8 cellular contexts compared by ENCODE assay signal in the genomic region with DNA sequence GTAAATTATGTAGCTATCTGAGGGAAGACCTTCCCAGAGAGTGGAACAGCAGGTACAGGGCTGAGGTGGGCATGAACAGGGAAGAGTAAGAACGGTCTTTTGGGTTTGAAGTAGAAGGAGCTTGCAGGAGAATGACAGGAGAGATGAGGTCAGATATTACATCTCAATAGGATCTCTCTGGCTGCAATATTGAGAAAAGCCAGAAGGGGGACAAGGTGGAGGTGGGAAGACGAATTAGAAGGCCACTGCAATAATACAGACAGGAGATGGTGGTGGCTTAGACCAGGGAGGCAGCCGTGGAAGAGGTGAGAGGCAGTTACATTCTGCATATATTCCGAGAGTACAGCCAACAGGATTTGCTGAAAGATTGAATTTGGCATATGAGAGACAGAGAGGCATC.
A peak's percentile ranks its signal among the peaks of the same experiment; 100 is the strongest.
DNase-seq lines count a peak whose midpoint lies in the region; ATAC-seq and TF ChIP-seq lines count a peak whose summit lies in the region.

No MANE protein-coding gene starts in this region.

- H3K36me3 Mint-ChIP-seq in activated CD4-positive, alpha-beta T cell treated with anti-CD3 and anti-CD28 coated beads for 36 hours (ENCODE audit: low read depth), result no peaks in the 10 kb centered on the region
- no peaks in the 10 kb centered on the region for H3K36me3 Mint-ChIP-seq in activated T-helper 1 cell treated with anti-CD3 and anti-CD28 coated beads, Interleukin-12 subunit alpha, Interleukin-12 subunit beta, Interleukin-2, Interleukin-4 antibody, amounts not matched to agents 30 ng/mL and 10 ng/mL and 1 ng/mL, durations not matched to agents 14 hours and 24 hours and 36 hours (ENCODE audit: low read depth)

- CTCF ChIA-PET in activated CD4-positive, alpha-beta T cell treated with anti-CD3 and anti-CD28 coated beads for 36 hours (lab: Charles Lee), result interaction anchor here (0.5 to 1.5 kb wide), 4 partner anchors 29 to 405 kb away, joined by 3 to 5 read pairs (median 4); no protein-coding TSS in a partner anchor

- H3K79me2 ChIP-seq in hepatocyte, result no peaks in the 10 kb centered on the region

- H3K27ac ChIP-seq in hepatocyte, result no peak overlapping the region
- H3K27ac ChIP-seq in vagina, result no peak overlapping the region

- no peaks in the 10 kb centered on the region for H4K20me1 ChIP-seq in hepatocyte (ENCODE audit: insufficient read depth, poor library complexity, severe bottlenecking)

- 45% methylated on average over 4 of the region's 4 CpGs for WGBS in hepatocyte (ENCODE audit: low lambda C conversion rate, missing lambda C conversion rate)

- H3K9me3 Mint-ChIP-seq in activated CD4-positive, alpha-beta T cell treated with anti-CD3 and anti-CD28 coated beads for 36 hours (ENCODE audit: low read depth), result no peaks in the 10 kb centered on the region
- H3K9me3 Mint-ChIP-seq in activated T-helper 1 cell treated with anti-CD3 and anti-CD28 coated beads, Interleukin-12 subunit alpha, Interleukin-12 subunit beta, Interleukin-2, Interleukin-4 antibody, amounts not matched to agents 30 ng/mL and 10 ng/mL and 1 ng/mL, durations not matched to agents 14 hours and 24 hours and 36 hours, result no peaks in the 10 kb centered on the region

- no peak overlapping the region for H3K4me2 ChIP-seq in hepatocyte

- TF ChIP-seq CTCF in hepatocyte (IDR thresholded peaks at IDR 0.05; ENCODE audit: poor library complexity), result peak; percentile 30
- TF ChIP-seq CTCF in vagina (IDR thresholded peaks at IDR 0.05), result no peak

- H2AFZ ChIP-seq in hepatocyte, result no peak overlapping the region

- H3K27ac Mint-ChIP-seq in activated CD4-positive, alpha-beta T cell treated with anti-CD3 and anti-CD28 coated beads for 36 hours, result no peak overlapping the region
- H3K27ac Mint-ChIP-seq in activated T-helper 1 cell treated with anti-CD3 and anti-CD28 coated beads, Interleukin-12 subunit alpha, Interleukin-12 subunit beta, Interleukin-2, Interleukin-4 antibody, amounts not matched to agents 30 ng/mL and 10 ng/mL and 1 ng/mL, durations not matched to agents 14 hours and 24 hours and 36 hours, result no peak overlapping the region

- intact Hi-C loops in activated CD4-positive, alpha-beta T cell treated with anti-CD3 and anti-CD28 coated beads for 36 hours (cut with DNase I, micrococcal nuclease), result no loop called here
- intact Hi-C loops in vagina (cut with DNase I), result no loop called here
- intact Hi-C loops in activated T-helper 1 cell treated with anti-CD3 and anti-CD28 coated beads, Interleukin-12 subunit alpha, Interleukin-12 subunit beta, Interleukin-2, Interleukin-4 antibody, amounts not matched to agents 30 ng/mL and 10 ng/mL and 1 ng/mL, durations not matched to agents 14 hours and 24 hours and 36 hours (cut with micrococcal nuclease), result no loop called here

- no peaks in the 10 kb centered on the region for H3K4me1 Mint-ChIP-seq in activated CD4-positive, alpha-beta T cell treated with anti-CD3 and anti-CD28 coated beads for 36 hours
- H3K4me1 Mint-ChIP-seq in activated T-helper 1 cell treated with anti-CD3 and anti-CD28 coated beads, Interleukin-12 subunit alpha, Interleukin-12 subunit beta, Interleukin-2, Interleukin-4 antibody, amounts not matched to agents 30 ng/mL and 10 ng/mL and 1 ng/mL, durations not matched to agents 14 hours and 24 hours and 36 hours (ENCODE audit: low read depth), result no peaks in the 10 kb centered on the region

- no peak overlapping the region for H3K4me3 Mint-ChIP-seq in activated CD4-positive, alpha-beta T cell treated with anti-CD3 and anti-CD28 coated beads for 36 hours
- no peak overlapping the region for H3K4me3 Mint-ChIP-seq in activated T-helper 1 cell treated with anti-CD3 and anti-CD28 coated beads, Interleukin-12 subunit alpha, Interleukin-12 subunit beta, Interleukin-2, Interleukin-4 antibody, amounts not matched to agents 30 ng/mL and 10 ng/mL and 1 ng/mL, durations not matched to agents 14 hours and 24 hours and 36 hours

- H3K9me2 ChIP-seq in hepatocyte (replicated peaks; ENCODE audit: insufficient read depth), result no peaks in the 10 kb centered on the region

- DNase-seq in activated CD4-positive, alpha-beta T cell treated with anti-CD3 and anti-CD28 coated beads for 36 hours, result peak; percentile 7
- no peak for DNase-seq in activated CD4-positive, alpha-beta T cell treated with anti-CD3 and anti-CD28 coated beads, Interleukin-2, amount 50 U/mL, for 4 hours
- DNase-seq in NCI-H69 (lab: John Stamatoyannopoulos, UW), result peak; percentile 61
- DNase-seq in hepatocyte (ENCODE audit: low spot score), result peak; percentile 46
- no peak for DNase-seq in vagina (ENCODE audit: extremely low spot score in 2 of 2)
- no peak for DNase-seq in activated CD4-positive, CD25-positive, alpha-beta regulatory T cell (lab: John Stamatoyannopoulos, UW)
- DNase-seq in activated T-helper 1 cell treated with anti-CD3 and anti-CD28 coated beads, Interleukin-12 subunit alpha, Interleukin-12 subunit beta, Interleukin-2, Interleukin-4 antibody, amounts not matched to agents 30 ng/mL and 10 ng/mL and 1 ng/mL, durations not matched to agents 14 hours and 24 hours and 36 hours (ENCODE audit: low spot score), result no peak

- H3K36me3 ChIP-seq in hepatocyte (replicated peaks; ENCODE audit: insufficient read depth, low read depth) (no peaks in the 10 kb centered on the region), vagina (no peaks in the 10 kb centered on the region)

- POLR2A ChIA-PET in activated CD4-positive, alpha-beta T cell treated with anti-CD3 and anti-CD28 coated beads for 36 hours (lab: Charles Lee), result no interaction called here

- H3K4me1 ChIP-seq in hepatocyte (ENCODE audit: insufficient read depth) (no peaks in the 10 kb centered on the region), vagina (no peaks in the 10 kb centered on the region)

- no peak for ATAC-seq in activated CD4-positive, alpha-beta T cell treated with anti-CD3 and anti-CD28 coated beads for 36 hours
- ATAC-seq in HG02642 (IDR thresholded peaks at IDR 0.05; ENCODE audit: poor library complexity, unreplicated experiment), result peak; percentile 80

- TF ChIP-seq POLR2A in vagina (IDR thresholded peaks at IDR 0.05), result no peak

- no peak overlapping the region for H3K4me3 ChIP-seq in hepatocyte
- H3K4me3 ChIP-seq in vagina, result no peak overlapping the region

- H3K27me3 ChIP-seq in hepatocyte (no peaks in the 10 kb centered on the region), vagina (no peaks in the 10 kb centered on the region)

- H3K9me3 ChIP-seq in hepatocyte (ENCODE audit: low read depth) (no peaks in the 10 kb centered on the region), vagina (no peaks in the 10 kb centered on the region)

- H3K27me3 Mint-ChIP-seq in activated CD4-positive, alpha-beta T cell treated with anti-CD3 and anti-CD28 coated beads for 36 hours, result peaks cover 12% of the 10 kb centered on the region
- H3K27me3 Mint-ChIP-seq in activated T-helper 1 cell treated with anti-CD3 and anti-CD28 coated beads, Interleukin-12 subunit alpha, Interleukin-12 subunit beta, Interleukin-2, Interleukin-4 antibody, amounts not matched to agents 30 ng/mL and 10 ng/mL and 1 ng/mL, durations not matched to agents 14 hours and 24 hours and 36 hours (ENCODE audit: insufficient read depth), result no peaks in the 10 kb centered on the region

Comparison
In these comparisons a context has a peak if more than half of its experiments do, and no peak if none do; other contexts are left out.
1. DNase-seq: peak in activated CD4-positive, alpha-beta T cell treated with anti-CD3 and anti-CD28 coated beads for 36 hours (single experiment), NCI-H69 (single experiment) and hepatocyte (single experiment); none in activated CD4-positive, alpha-beta T cell treated with anti-CD3 and anti-CD28 coated beads, Interleukin-2, amount 50 U/mL, for 4 hours (0 of 2), vagina (0 of 2), activated CD4-positive, CD25-positive, alpha-beta regulatory T cell (0 of 4) and activated T-helper 1 cell treated with anti-CD3 and anti-CD28 coated beads, Interleukin-12 subunit alpha, Interleukin-12 subunit beta, Interleukin-2, Interleukin-4 antibody, amounts not matched to agents 30 ng/mL and 10 ng/mL and 1 ng/mL, durations not matched to agents 14 hours and 24 hours and 36 hours (single experiment).